14 cellular contexts compared by ENCODE assay signal in the genomic region with DNA sequence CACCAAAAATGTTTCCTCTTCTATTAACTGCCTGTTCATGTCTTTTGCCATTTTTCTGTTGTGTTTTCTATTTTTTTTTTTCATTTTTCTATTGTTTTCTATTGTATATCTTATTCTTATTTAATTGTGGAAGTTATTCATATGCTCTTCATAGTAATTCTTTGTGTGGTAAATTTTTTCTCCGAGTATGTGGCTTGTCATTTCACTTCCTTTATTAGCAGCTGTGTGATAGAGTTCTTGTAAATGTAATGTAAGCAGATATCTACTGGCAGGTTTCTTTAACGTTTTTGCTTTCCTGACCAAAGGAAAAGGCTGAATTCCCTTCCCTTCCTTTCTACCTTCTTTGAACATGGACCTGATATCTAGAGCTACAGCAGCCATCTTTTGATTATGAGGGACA. TPM values are rescaled to one million over a fixed set of nuclear protein-coding genes. Genes with fewer than 3 reads are reported as not detected.
DNase-seq lines count a peak whose midpoint lies in the region; ATAC-seq and TF ChIP-seq lines count a peak whose summit lies in the region.
"Had no signal": no experiment of that assay in that cellular context is flagged by ENCODE, and none has a peak within 500 bp of the region (broad histone marks: within the 10 kb centered on the region; RNA-seq: fewer than 3 reads in every experiment).

No MANE protein-coding gene starts in this region.

- no peaks in the 10 kb centered on the region for H3K9me3 ChIP-seq in OCI-LY1 (ENCODE audit: low read length)
- H3K9me3 ChIP-seq: ovary, upper lobe of left lung had no signal

- no peaks in the 10 kb centered on the region for H3K9me3 Mint-ChIP-seq in dendritic cell treated with granulocyte-macrophage colony-stimulating factor and Interleukin-4, amounts not matched to agents 40 ng/mL and 50 ng/mL, for 4 days

- peaks cover 29% of the 10 kb centered on the region for H3K4me1 ChIP-seq in OCI-LY1 (ENCODE audit: insufficient read depth, low read length, severe bottlenecking)

- H3F3A ChIP-seq in OCI-LY1 (ENCODE audit: insufficient read depth, low read length) = peaks cover 4% of the 10 kb centered on the region; the same call in 1 of the 2 replicates

- H3K36me3 ChIP-seq in OCI-LY1 (ENCODE audit: insufficient read depth, low read length) = no peaks in the 10 kb centered on the region
- H3K36me3 ChIP-seq: ovary, upper lobe of left lung had no signal

- no peak overlapping the region for H3K4me3 ChIP-seq in OCI-LY1 (ENCODE audit: low read depth, low read length, poor library complexity, severe bottlenecking)
- H3K4me3 ChIP-seq: ovary, upper lobe of left lung had no signal

- H3K9ac ChIP-seq in OCI-LY1 (ENCODE audit: low read length) = no peak overlapping the region

- no peak overlapping the region for H2AFZ ChIP-seq in OCI-LY1 (ENCODE audit: low read length)

- no peak overlapping the region for H3K4me3 Mint-ChIP-seq in dendritic cell treated with granulocyte-macrophage colony-stimulating factor and Interleukin-4, amounts not matched to agents 40 ng/mL and 50 ng/mL, for 4 days

- peak; percentile 22 for DNase-seq in NOMO-1 treated with DMSO at 0.1 percent for 48 hours (lab: John Stamatoyannopoulos, UW; ENCODE audit: unreplicated experiment)
- no peak for DNase-seq in NOMO-1 treated with dmso at 0.1 percent for 144 hours (lab: John Stamatoyannopoulos, UW; ENCODE audit: unreplicated experiment)
- DNase-seq in activated gamma-delta T cell (lab: John Stamatoyannopoulos, UW) = no peak
- DNase-seq in NCI-H1105 treated with DMSO at 0.1 percent for 48 hours (lab: John Stamatoyannopoulos, UW) = no peak
- no peak for DNase-seq in mesenteric fat pad (ENCODE audit: low spot score)
- DNase-seq: effector CD4-positive, alpha-beta T cell; NCI-H1092; ovary; T-helper 9 cell; upper lobe of left lung had no signal

- no peaks in the 10 kb centered on the region for H3K36me3 Mint-ChIP-seq in dendritic cell treated with granulocyte-macrophage colony-stimulating factor and Interleukin-4, amounts not matched to agents 40 ng/mL and 50 ng/mL, for 4 days (ENCODE audit: low read depth)

- H3K27ac Mint-ChIP-seq in dendritic cell treated with granulocyte-macrophage colony-stimulating factor and Interleukin-4, amounts not matched to agents 40 ng/mL and 50 ng/mL, for 4 days = peak overlapping the region; percentile 47

- peaks cover 24% of the 10 kb centered on the region for H3K4me1 Mint-ChIP-seq in dendritic cell treated with granulocyte-macrophage colony-stimulating factor and Interleukin-4, amounts not matched to agents 40 ng/mL and 50 ng/mL, for 4 days (ENCODE audit: low read depth)

- H3K27me3 Mint-ChIP-seq in dendritic cell treated with granulocyte-macrophage colony-stimulating factor and Interleukin-4, amounts not matched to agents 40 ng/mL and 50 ng/mL, for 4 days = peaks cover 3% of the 10 kb centered on the region

- H3K9me2 ChIP-seq in OCI-LY1 (ENCODE audit: low read depth, low read length) = no peaks in the 10 kb centered on the region

- no peaks in the 10 kb centered on the region for H4K20me1 ChIP-seq in OCI-LY1 (ENCODE audit: insufficient read depth, low read length)

- no peaks in the 10 kb centered on the region for H3K79me2 ChIP-seq in OCI-LY1 (ENCODE audit: insufficient read depth, low read length)

- TF ChIP-seq CTCF in OCI-LY1 (IDR thresholded peaks at IDR 0.05; ENCODE audit: low read length) = no peak

- ATAC-seq in GM19395 (IDR thresholded peaks at IDR 0.05; ENCODE audit: unreplicated experiment) = peak; percentile 48

- H3K4me2 ChIP-seq in OCI-LY1 (ENCODE audit: low read length) = peak overlapping the region; percentile 14; the same call in 1 of the 2 replicates

- intact Hi-C loops in dendritic cell treated with granulocyte-macrophage colony-stimulating factor and Interleukin-4, amounts not matched to agents 40 ng/mL and 50 ng/mL, for 4 days (cut with micrococcal nuclease) = no loop called here

- H3K27ac ChIP-seq in OCI-LY1 (ENCODE audit: low read depth, low read length, poor library complexity, severe bottlenecking) = no peak overlapping the region
- H3K27ac ChIP-seq: 22Rv1, ovary, upper lobe of left lung had no signal

- H3K27me3 ChIP-seq in OCI-LY1 (ENCODE audit: insufficient read depth, low read length) = no peaks in the 10 kb centered on the region
- H3K27me3 ChIP-seq: ovary, upper lobe of left lung had no signal

RNA-seq across cellular contexts. Expression of a gene that starts 5.8 kb away (rescaled TPM):
- 304 TPM for total RNA-seq in mesenteric fat pad
